In the genomic region with DNA sequence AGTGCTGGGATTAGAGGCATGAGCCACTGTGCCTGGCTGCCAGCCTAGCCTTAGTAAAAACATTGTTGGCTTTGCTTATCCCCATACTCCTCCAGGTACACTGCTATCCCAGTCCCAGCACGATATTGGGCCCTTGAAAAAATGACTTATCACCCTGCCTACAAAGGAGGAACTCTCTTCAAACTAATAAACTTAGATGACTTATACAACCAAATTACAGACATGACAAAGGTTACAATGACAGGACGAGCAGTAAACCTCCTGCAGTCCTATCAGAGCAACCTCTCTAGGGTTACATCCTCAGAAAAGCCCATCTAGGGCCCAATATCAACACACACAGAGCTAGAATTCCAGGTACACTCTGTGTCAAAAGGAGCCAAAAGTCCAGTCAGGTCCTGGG, we compare ENCODE assay signal across 5 cellular contexts.
"Had no signal": no experiment of that assay in that cellular context is flagged by ENCODE, and none has a peak within 500 bp of the region (broad histone marks: within the 10 kb centered on the region; RNA-seq: fewer than 3 reads in every experiment).

No MANE protein-coding gene starts in this region.

- DNase-seq: H9, HCEC 1CT, IMR-90 had no signal

- ATAC-seq: GM23338, K562 had no signal

- H3K27ac Mint-ChIP-seq: GM23338, H9 had no signal

- H3K4me3 Mint-ChIP-seq: GM23338, H9 had no signal
